25 cellular contexts compared by ENCODE assay signal in genomic region chr6:97639702-97640101, GRCh38.
"Had no signal": no experiment of that assay in that cellular context is flagged by ENCODE, and none has a peak within 500 bp of the region (broad histone marks: within the 10 kb centered on the region; RNA-seq: fewer than 3 reads in every experiment).

No MANE protein-coding gene starts in this region.

- H3K4me1 ChIP-seq: colonic mucosa, esophagus muscularis mucosa, esophagus squamous epithelium, foreskin keratinocyte, gastrocnemius medialis, gastroesophageal sphincter, heart left ventricle, heart right ventricle had no signal

- FAIRE-seq: endometrium, endothelial cell of umbilical vein had no signal

- H3K27me3 ChIP-seq: colonic mucosa, dorsolateral prefrontal cortex, esophagus muscularis mucosa, esophagus squamous epithelium, foreskin keratinocyte, gastrocnemius medialis, gastroesophageal sphincter, heart left ventricle, heart right ventricle had no signal

- H3K9me3 ChIP-seq: colonic mucosa had no signal

- DNase-seq: colonic mucosa; cortex of kidney; dermis blood vessel endothelial cell; dorsolateral prefrontal cortex; effector CD4-positive, alpha-beta T cell; effector CD8-positive, alpha-beta T cell; effector memory CD4-positive, alpha-beta T cell; effector memory CD8-positive, alpha-beta T cell; endodermal cell; erythroblast; esophagus squamous epithelium; foreskin fibroblast; foreskin keratinocyte; foreskin melanocyte; gastrocnemius medialis; glutamatergic neuron; head of caudate nucleus; heart left ventricle; heart right ventricle had no signal

- H3K27ac ChIP-seq: colonic mucosa, coronary artery, dorsolateral prefrontal cortex, epithelial cell of prostate, esophagus muscularis mucosa, esophagus squamous epithelium, foreskin keratinocyte, gastrocnemius medialis, gastroesophageal sphincter, heart left ventricle, heart right ventricle had no signal

- H3K36me3 ChIP-seq: colonic mucosa, esophagus muscularis mucosa, esophagus squamous epithelium, gastrocnemius medialis, gastroesophageal sphincter, heart left ventricle, heart right ventricle had no signal

- H3K4me3 ChIP-seq: colonic mucosa, coronary artery, dorsolateral prefrontal cortex, esophagus muscularis mucosa, esophagus squamous epithelium, gastrocnemius medialis, gastroesophageal sphincter, heart left ventricle, heart right ventricle had no signal
